19 cellular contexts compared by ENCODE assay signal in the genomic region with DNA sequence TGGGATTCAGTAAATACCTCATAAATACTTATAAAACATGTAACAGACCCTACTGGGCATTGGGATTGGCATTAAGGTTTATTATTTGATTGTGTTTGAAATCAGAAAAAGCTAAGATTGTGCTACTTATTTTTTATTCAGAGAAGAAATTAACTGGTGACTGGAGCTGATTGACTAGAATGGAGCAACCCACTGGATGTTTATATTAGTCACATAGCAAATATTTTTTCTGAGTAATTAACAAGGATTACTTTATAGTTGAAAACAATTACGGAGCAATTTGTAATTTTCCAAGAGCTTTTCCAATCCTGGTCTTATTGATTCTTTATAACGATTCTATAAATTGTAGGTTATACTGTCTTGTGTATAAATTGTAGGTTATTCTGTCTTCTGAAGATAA.
"Had no signal": no experiment of that assay in that cellular context is flagged by ENCODE, and none has a peak within 500 bp of the region (broad histone marks: within the 10 kb centered on the region; RNA-seq: fewer than 3 reads in every experiment).

No MANE protein-coding gene starts in this region.

- ATAC-seq: body of pancreas, natural killer cell had no signal

- H3K27me3 Mint-ChIP-seq: activated naive CD4-positive, alpha-beta T cell treated with anti-CD3 and anti-CD28 coated beads, Interleukin-2, amount 10 ng/mL, durations not matched to agents 7 days and 5 days; activated T-cell treated with anti-CD3 and anti-CD28 coated beads, Interleukin-2, amount 50 U/mL, for 24 hours had no signal

- H3K4me1 Mint-ChIP-seq: activated naive CD4-positive, alpha-beta T cell treated with anti-CD3 and anti-CD28 coated beads, Interleukin-2, amount 10 ng/mL, durations not matched to agents 7 days and 5 days; natural killer cell had no signal

- H3K27ac Mint-ChIP-seq: activated CD4-positive, alpha-beta memory T cell treated with anti-CD3 and anti-CD28 coated beads for 36 hours; activated naive CD4-positive, alpha-beta T cell treated with anti-CD3 and anti-CD28 coated beads, Interleukin-2, amount 10 ng/mL, durations not matched to agents 7 days and 5 days; activated T-cell treated with anti-CD3 and anti-CD28 coated beads, Interleukin-2, amount 50 U/mL, for 24 hours; natural killer cell had no signal

- H3K27me3 ChIP-seq: body of pancreas, esophagus squamous epithelium, neutrophil, tibial artery, uterus had no signal

- H3K27ac ChIP-seq: body of pancreas, esophagus squamous epithelium, neutrophil, tibial artery, uterus, WERI-Rb-1 had no signal

- H3K4me3 Mint-ChIP-seq: activated CD4-positive, alpha-beta memory T cell treated with anti-CD3 and anti-CD28 coated beads for 36 hours; activated naive CD4-positive, alpha-beta T cell treated with anti-CD3 and anti-CD28 coated beads, Interleukin-2, amount 10 ng/mL, durations not matched to agents 7 days and 5 days; activated T-cell treated with anti-CD3 and anti-CD28 coated beads, Interleukin-2, amount 50 U/mL, for 24 hours; natural killer cell had no signal

- H3K4me1 ChIP-seq: tibial artery, uterus had no signal

- H3K36me3 Mint-ChIP-seq: activated CD4-positive, alpha-beta memory T cell treated with anti-CD3 and anti-CD28 coated beads for 36 hours; activated naive CD4-positive, alpha-beta T cell treated with anti-CD3 and anti-CD28 coated beads, Interleukin-2, amount 10 ng/mL, durations not matched to agents 7 days and 5 days; natural killer cell had no signal

- H3K36me3 ChIP-seq: esophagus squamous epithelium, neutrophil, tibial artery, uterus, WERI-Rb-1 had no signal

- H3K9me3 Mint-ChIP-seq: activated CD4-positive, alpha-beta memory T cell treated with anti-CD3 and anti-CD28 coated beads for 36 hours; activated naive CD4-positive, alpha-beta T cell treated with anti-CD3 and anti-CD28 coated beads, Interleukin-2, amount 10 ng/mL, durations not matched to agents 7 days and 5 days; activated T-cell treated with anti-CD3 and anti-CD28 coated beads, Interleukin-2, amount 50 U/mL, for 24 hours had no signal

- DNase-seq: activated CD4-positive, alpha-beta memory T cell treated with anti-CD3 and anti-CD28 coated beads for 36 hours; activated naive CD4-positive, alpha-beta T cell treated with anti-CD3 and anti-CD28 coated beads, Interleukin-2, amount 10 ng/mL, durations not matched to agents 7 days and 5 days; activated T-cell treated with anti-CD3 and anti-CD28 coated beads, Interleukin-2, amount 50 U/mL, for 24 hours; body of pancreas; central memory CD4-positive, alpha-beta T cell; cortex of kidney; effector CD4-positive, alpha-beta T cell; esophagus squamous epithelium; foreskin melanocyte; mesendoderm; natural killer cell; posterior cingulate gyrus; stimulated activated CD4-positive, alpha-beta T cell treated with anti-CD3 and anti-CD28 coated beads, Interleukin-15, amount 100 ng/mL, for 24 hours; stimulated activated CD4-positive, alpha-beta T cell treated with anti-CD3 and anti-CD28 coated beads, Interleukin-4, amount 100 ng/mL, for 1 hour; stimulated activated naive CD4-positive, alpha-beta T cell; tibial artery; uterus; WERI-Rb-1 had no signal

- H3K9me3 ChIP-seq: body of pancreas, esophagus squamous epithelium, neutrophil, tibial artery, uterus had no signal

- H3K4me3 ChIP-seq: body of pancreas, esophagus squamous epithelium, tibial artery, uterus had no signal
